15 cellular contexts compared by ENCODE assay signal in genomic region chr5:4661326-4661725, GRCh38.
A peak's percentile ranks its signal among the peaks of the same experiment; 100 is the strongest.
DNase-seq lines count a peak whose midpoint lies in the region; ATAC-seq and TF ChIP-seq lines count a peak whose summit lies in the region.
"Had no signal": no experiment of that assay in that cellular context is flagged by ENCODE, and none has a peak within 500 bp of the region (broad histone marks: within the 10 kb centered on the region; RNA-seq: fewer than 3 reads in every experiment).

No MANE protein-coding gene starts in this region.

- no peak overlapping the region for H3K27ac ChIP-seq in GM23338 (ENCODE audit: low read depth)
- H3K27ac ChIP-seq: C4-2B, KMS-11 had no signal

- TF ChIP-seq CTCF in nephron (IDR thresholded peaks at IDR 0.05; ENCODE audit: unreplicated experiment in 3 of 3) (no peak), GM23338 (conservative IDR thresholded peaks at IDR 0.05; ENCODE audit: low read depth in 2 of 2) (no peak), GM10248 (IDR thresholded peaks at IDR 0.05; ENCODE audit: control extremely low read depth, extremely low read depth, low read depth, missing control alignments) (no peak)

- no peak overlapping the region for H2AFZ ChIP-seq in GM23338

- H3K9me2 ChIP-seq in GM23338 (ENCODE audit: insufficient read depth), result no peaks in the 10 kb centered on the region

- H3K9me3 Mint-ChIP-seq in nephron, result peaks cover 5% of the 10 kb centered on the region
- H3K9me3 Mint-ChIP-seq in GM23338, result peaks cover 6% of the 10 kb centered on the region; the same call in 2 of the 3 replicates

- no peaks in the 10 kb centered on the region for H3K79me2 ChIP-seq in GM23338 (replicated peaks; ENCODE audit: insufficient read depth)

- POLR2A ChIA-PET in GM10248 (lab: Yijun Ruan, JAX), result no interaction called here

- H3K4me2 ChIP-seq in GM23338, result no peak overlapping the region
- H3K4me2 ChIP-seq: KMS-11 had no signal

- H3K36me3 Mint-ChIP-seq in nephron (ENCODE audit: low read depth) (no peaks in the 10 kb centered on the region), GM23338 (ENCODE audit: low read depth) (no peaks in the 10 kb centered on the region; the same call in 2 of the 3 replicates)

- no peak overlapping the region for H3K4me3 ChIP-seq in GM23338
- H3K4me3 ChIP-seq: GM12878, HAP-1 had no signal

- H3K36me3 ChIP-seq in GM23338 (ENCODE audit: insufficient read depth), result no peaks in the 10 kb centered on the region
- H3K36me3 ChIP-seq: HAP-1 had no signal

- H3F3A ChIP-seq in GM23338 (replicated peaks; ENCODE audit: low read depth), result no peaks in the 10 kb centered on the region

- ATAC-seq in GM23338, result no peak
- ATAC-seq: GM12878, Panc1 had no signal

- H4K20me1 ChIP-seq in GM23338 (replicated peaks; ENCODE audit: insufficient read depth), result no peaks in the 10 kb centered on the region

- H3K27ac Mint-ChIP-seq in nephron, result peak overlapping the region; percentile 27 to 56 (median 43)
- H3K27ac Mint-ChIP-seq in GM23338, result no peak overlapping the region

- no peak overlapping the region for H3K4me3 Mint-ChIP-seq in nephron
- H3K4me3 Mint-ChIP-seq in GM23338, result no peak overlapping the region

- H3K4me1 Mint-ChIP-seq in nephron, result peaks cover 14% of the 10 kb centered on the region
- H3K4me1 Mint-ChIP-seq in GM23338, result peaks cover 2% of the 10 kb centered on the region; the same call in 2 of the 3 replicates

- peak; percentile 67 for DNase-seq in NCI-H1105 treated with DMSO at 0.1 percent for 48 hours (lab: John Stamatoyannopoulos, UW)
- DNase-seq in NCI-H146 treated with DMSO at 0.1 percent for 48 hours (lab: John Stamatoyannopoulos, UW; ENCODE audit: unreplicated experiment), result peak; percentile 65
- DNase-seq in NCI-H748 treated with DMSO at 0.1 percent for 48 hours (lab: John Stamatoyannopoulos, UW), result peak; percentile 98
- no peak for DNase-seq in GM23338 (ENCODE audit: low spot score)
- no peak for DNase-seq in HPDE6-E6E7 (ENCODE audit: extremely low spot score)
- DNase-seq in GM10248 (ENCODE audit: extremely low spot score), result no peak
- DNase-seq: AML-193, GF-D8, NCI-H1694 treated with DMSO at 0.1 percent for 48 hours had no signal

- no peaks in the 10 kb centered on the region for H3K27me3 ChIP-seq in GM23338 (ENCODE audit: insufficient read depth)

- CTCF ChIA-PET in GM10248 (lab: Yijun Ruan, JAX), result no interaction called here

- H3K4me1 ChIP-seq in GM23338 (ENCODE audit: insufficient read depth), result no peaks in the 10 kb centered on the region
- H3K4me1 ChIP-seq: HAP-1 had no signal

- H3K27me3 Mint-ChIP-seq in nephron (ENCODE audit: low read depth) (peaks cover under 1% of the 10 kb centered on the region), GM23338 (ENCODE audit: insufficient read depth, low read depth, poor library complexity) (peaks cover 4% of the 10 kb centered on the region)

TF ChIP-seq in GM23338, 12 proteins besides CTCF, POLR2A, EP300 and RAD21:
- TF ChIP-seq ZNF114 (CRISPR knock-in tag; IDR thresholded peaks at IDR 0.05) (no peak), REST (IDR thresholded peaks at IDR 0.05; ENCODE audit: unreplicated experiment) (no peak), CREB1 (CRISPR knock-in tag; IDR thresholded peaks at IDR 0.05; ENCODE audit: low read depth) (no peak), EZH2 (IDR thresholded peaks at IDR 0.05; ENCODE audit: low read depth, unreplicated experiment) (no peak), EZH2phosphoT487 (IDR thresholded peaks at IDR 0.05; ENCODE audit: unreplicated experiment) (no peak), STAT1 (IDR thresholded peaks at IDR 0.05; ENCODE audit: unreplicated experiment) (no peak), ZNF331 (CRISPR knock-in tag; IDR thresholded peaks at IDR 0.05; ENCODE audit: low read depth) (no peak), NANOG (IDR thresholded peaks at IDR 0.05; ENCODE audit: borderline replicate concordance) (no peak)
- TF ChIP-seq, protein P1, sequence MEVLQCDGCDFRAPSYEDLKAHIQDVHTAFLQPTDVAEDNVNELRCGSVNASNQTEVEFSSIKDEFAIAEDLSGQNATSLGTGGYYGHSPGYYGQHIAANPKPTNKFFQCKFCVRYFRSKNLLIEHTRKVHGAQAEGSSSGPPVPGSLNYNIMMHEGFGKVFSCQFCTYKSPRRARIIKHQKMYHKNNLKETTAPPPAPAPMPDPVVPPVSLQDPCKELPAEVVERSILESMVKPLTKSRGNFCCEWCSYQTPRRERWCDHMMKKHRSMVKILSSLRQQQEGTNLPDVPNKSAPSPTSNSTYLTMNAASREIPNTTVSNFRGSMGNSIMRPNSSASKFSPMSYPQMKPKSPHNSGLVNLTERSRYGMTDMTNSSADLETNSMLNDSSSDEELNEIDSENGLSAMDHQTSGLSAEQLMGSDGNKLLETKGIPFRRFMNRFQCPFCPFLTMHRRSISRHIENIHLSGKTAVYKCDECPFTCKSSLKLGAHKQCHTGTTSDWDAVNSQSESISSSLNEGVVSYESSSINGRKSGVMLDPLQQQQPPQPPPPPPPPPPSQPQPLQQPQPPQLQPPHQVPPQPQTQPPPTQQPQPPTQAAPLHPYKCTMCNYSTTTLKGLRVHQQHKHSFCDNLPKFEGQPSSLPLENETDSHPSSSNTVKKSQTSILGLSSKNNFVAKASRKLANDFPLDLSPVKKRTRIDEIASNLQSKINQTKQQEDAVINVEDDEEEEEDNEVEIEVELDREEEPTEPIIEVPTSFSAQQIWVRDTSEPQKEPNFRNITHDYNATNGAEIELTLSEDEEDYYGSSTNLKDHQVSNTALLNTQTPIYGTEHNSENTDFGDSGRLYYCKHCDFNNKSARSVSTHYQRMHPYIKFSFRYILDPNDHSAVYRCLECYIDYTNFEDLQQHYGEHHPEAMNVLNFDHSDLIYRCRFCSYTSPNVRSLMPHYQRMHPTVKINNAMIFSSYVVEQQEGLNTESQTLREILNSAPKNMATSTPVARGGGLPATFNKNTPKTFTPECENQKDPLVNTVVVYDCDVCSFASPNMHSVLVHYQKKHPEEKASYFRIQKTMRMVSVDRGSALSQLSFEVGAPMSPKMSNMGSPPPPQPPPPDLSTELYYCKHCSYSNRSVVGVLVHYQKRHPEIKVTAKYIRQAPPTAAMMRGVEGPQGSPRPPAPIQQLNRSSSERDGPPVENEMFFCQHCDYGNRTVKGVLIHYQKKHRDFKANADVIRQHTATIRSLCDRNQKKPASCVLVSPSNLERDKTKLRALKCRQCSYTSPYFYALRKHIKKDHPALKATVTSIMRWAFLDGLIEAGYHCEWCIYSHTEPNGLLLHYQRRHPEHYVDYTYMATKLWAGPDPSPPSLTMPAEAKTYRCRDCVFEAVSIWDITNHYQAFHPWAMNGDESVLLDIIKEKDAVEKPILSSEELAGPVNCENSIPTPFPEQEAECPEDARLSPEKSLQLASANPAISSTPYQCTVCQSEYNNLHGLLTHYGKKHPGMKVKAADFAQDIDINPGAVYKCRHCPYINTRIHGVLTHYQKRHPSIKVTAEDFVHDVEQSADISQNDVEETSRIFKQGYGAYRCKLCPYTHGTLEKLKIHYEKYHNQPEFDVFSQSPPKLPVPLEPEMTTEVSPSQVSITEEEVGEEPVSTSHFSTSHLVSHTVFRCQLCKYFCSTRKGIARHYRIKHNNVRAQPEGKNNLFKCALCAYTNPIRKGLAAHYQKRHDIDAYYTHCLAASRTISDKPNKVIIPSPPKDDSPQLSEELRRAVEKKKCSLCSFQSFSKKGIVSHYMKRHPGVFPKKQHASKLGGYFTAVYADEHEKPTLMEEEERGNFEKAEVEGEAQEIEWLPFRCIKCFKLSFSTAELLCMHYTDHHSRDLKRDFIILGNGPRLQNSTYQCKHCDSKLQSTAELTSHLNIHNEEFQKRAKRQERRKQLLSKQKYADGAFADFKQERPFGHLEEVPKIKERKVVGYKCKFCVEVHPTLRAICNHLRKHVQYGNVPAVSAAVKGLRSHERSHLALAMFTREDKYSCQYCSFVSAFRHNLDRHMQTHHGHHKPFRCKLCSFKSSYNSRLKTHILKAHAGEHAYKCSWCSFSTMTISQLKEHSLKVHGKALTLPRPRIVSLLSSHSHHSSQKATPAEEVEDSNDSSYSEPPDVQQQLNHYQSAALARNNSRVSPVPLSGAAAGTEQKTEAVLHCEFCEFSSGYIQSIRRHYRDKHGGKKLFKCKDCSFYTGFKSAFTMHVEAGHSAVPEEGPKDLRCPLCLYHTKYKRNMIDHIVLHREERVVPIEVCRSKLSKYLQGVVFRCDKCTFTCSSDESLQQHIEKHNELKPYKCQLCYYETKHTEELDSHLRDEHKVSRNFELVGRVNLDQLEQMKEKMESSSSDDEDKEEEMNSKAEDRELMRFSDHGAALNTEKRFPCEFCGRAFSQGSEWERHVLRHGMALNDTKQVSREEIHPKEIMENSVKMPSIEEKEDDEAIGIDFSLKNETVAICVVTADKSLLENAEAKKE (CRISPR knock-in tag; IDR thresholded peaks at IDR 0.05), result no peak
TF ChIP-seq in GM23338: peak in this region for 0.

Comparison
In these comparisons a context has a peak if more than half of its experiments do, and no peak if none do; other contexts are left out.
1. DNase-seq: peak in NCI-H1105 treated with DMSO at 0.1 percent for 48 hours (single experiment), NCI-H146 treated with DMSO at 0.1 percent for 48 hours (single experiment) and NCI-H748 treated with DMSO at 0.1 percent for 48 hours (single experiment); none in GM23338 (single experiment), HPDE6-E6E7 (single experiment) and GM10248 (single experiment).